In genomic region chr12:122064034-122064777, GRCh38 we compare ENCODE assay signal across 8 cellular contexts.
DNase-seq lines count a peak whose midpoint lies in the region; ATAC-seq and TF ChIP-seq lines count a peak whose summit lies in the region.

No MANE protein-coding gene starts in this region.

- DNase-seq in AG09309 (ENCODE audit: low read depth): peak; percentile 88
- peak; percentile 62 for DNase-seq in NCI-H1436 treated with DMSO at 0.1 percent for 48 hours (lab: John Stamatoyannopoulos, UW)
- peak; percentile 32 to 50 for DNase-seq in SW 1271 (lab: John Stamatoyannopoulos, UW)
- DNase-seq in coronary artery (ENCODE audit: low spot score): no peak
- DNase-seq in stimulated activated CD4-positive, alpha-beta T cell treated with anti-CD3 and anti-CD28 coated beads, Interleukin-1b, Interleukin-23, amount 100 ng/mL, for 48 hours: peak; percentile 58

- TF ChIP-seq CTCF in AG09309 (IDR thresholded peaks at IDR 0.05; ENCODE audit: control insufficient read depth, insufficient read depth, low read depth, low read length, missing control alignments) (peak; percentile 54), coronary artery (IDR thresholded peaks at IDR 0.05) (no peak)

- H3K27ac ChIP-seq in coronary artery (peak overlapping the region; percentile 74 to 92), layer of hippocampus (ENCODE audit: low read depth, low read length) (peak overlapping the region; percentile 67)

- H3K4me3 ChIP-seq in AG09309 (ENCODE audit: control insufficient read depth, low read depth, low read length) (peak overlapping the region; percentile 30), coronary artery (peak overlapping the region; percentile 58)

- no peaks in the 10 kb centered on the region for H3K27me3 ChIP-seq in layer of hippocampus (ENCODE audit: control insufficient read depth, insufficient read depth, low read length)

- ATAC-seq in GM18498 (IDR thresholded peaks at IDR 0.05; ENCODE audit: unreplicated experiment) (peak; percentile 51), GM19467 (IDR thresholded peaks at IDR 0.05; ENCODE audit: unreplicated experiment) (no peak)
